Comparison of ENCODE assay signal across 15 cellular contexts in genomic region chr15:47460775-47461174, GRCh38.
DNase-seq lines count a peak whose midpoint lies in the region; ATAC-seq and TF ChIP-seq lines count a peak whose summit lies in the region.
"Had no signal": no experiment of that assay in that cellular context is flagged by ENCODE, and none has a peak within 500 bp of the region (broad histone marks: within the 10 kb centered on the region; RNA-seq: fewer than 3 reads in every experiment).

No MANE protein-coding gene starts in this region.

- H3K9me3 Mint-ChIP-seq in endothelial cell (ENCODE audit: unreplicated experiment): no peaks in the 10 kb centered on the region
- H3K9me3 Mint-ChIP-seq in nephron progenitor cell: no peaks in the 10 kb centered on the region
- H3K9me3 Mint-ChIP-seq: activated naive CD8-positive, alpha-beta T cell treated with anti-CD3 and anti-CD28 coated beads for 36 hours; T-helper 2 cell treated with Interferon-gamma antibody and Interleukin-4, amounts not matched to agents 5 μg/mL and 100 μg/mL, for 36 hours had no signal

- H3K27me3 ChIP-seq in HL-60 (ENCODE audit: insufficient read depth, poor library complexity, severe bottlenecking): no peaks in the 10 kb centered on the region

- no peaks in the 10 kb centered on the region for H3K27me3 Mint-ChIP-seq in endothelial cell (ENCODE audit: unreplicated experiment)
- peaks cover 2% of the 10 kb centered on the region for H3K27me3 Mint-ChIP-seq in nephron progenitor cell (ENCODE audit: low read depth, poor library complexity)
- H3K27me3 Mint-ChIP-seq: activated CD4-positive, alpha-beta T cell treated with anti-CD3 and anti-CD28 coated beads for 36 hours; activated naive CD8-positive, alpha-beta T cell treated with anti-CD3 and anti-CD28 coated beads for 36 hours had no signal

- DNase-seq in HL-60 (ENCODE audit: low read depth in 1 of 2, low spot score in 1 of 2) (peak; percentile 71 to 74), NCI-H2171 (lab: John Stamatoyannopoulos, UW) (peak; percentile 38), endothelial cell (ENCODE audit: low spot score) (no peak), nephron progenitor cell (no peak), OCI-M2 (lab: John Stamatoyannopoulos, UW; ENCODE audit: unreplicated experiment) (no peak), SHP77 (lab: John Stamatoyannopoulos, UW) (no peak)
- DNase-seq: activated CD4-positive, alpha-beta T cell treated with anti-CD3 and anti-CD28 coated beads for 36 hours; activated naive CD8-positive, alpha-beta T cell treated with anti-CD3 and anti-CD28 coated beads for 36 hours; DMS79; left ventricle myocardium superior; NCI-H1694; NCI-H510A treated with DMSO at 0.1 percent for 48 hours had no signal

- H3K4me1 Mint-ChIP-seq in endothelial cell (ENCODE audit: unreplicated experiment) (peaks cover 13% of the 10 kb centered on the region), nephron progenitor cell (peaks cover 7% of the 10 kb centered on the region)
- H3K4me1 Mint-ChIP-seq: activated CD4-positive, alpha-beta T cell treated with anti-CD3 and anti-CD28 coated beads for 36 hours; activated naive CD8-positive, alpha-beta T cell treated with anti-CD3 and anti-CD28 coated beads for 36 hours had no signal

- no peak for ATAC-seq in HG03175 (IDR thresholded peaks at IDR 0.05; ENCODE audit: unreplicated experiment)
- ATAC-seq: activated CD4-positive, alpha-beta T cell treated with anti-CD3 and anti-CD28 coated beads for 36 hours; left ventricle myocardium superior had no signal

- peak overlapping the region; percentile 19 for H3K27ac Mint-ChIP-seq in endothelial cell (ENCODE audit: unreplicated experiment)
- peak overlapping the region; percentile 1 for H3K27ac Mint-ChIP-seq in nephron progenitor cell
- H3K27ac Mint-ChIP-seq: activated CD4-positive, alpha-beta T cell treated with anti-CD3 and anti-CD28 coated beads for 36 hours; activated naive CD8-positive, alpha-beta T cell treated with anti-CD3 and anti-CD28 coated beads for 36 hours; T-helper 2 cell treated with Interferon-gamma antibody and Interleukin-4, amounts not matched to agents 5 μg/mL and 100 μg/mL, for 36 hours had no signal

- H3K4me3 Mint-ChIP-seq in endothelial cell (ENCODE audit: unreplicated experiment) (peak overlapping the region; percentile 2), nephron progenitor cell (no peak overlapping the region)
- H3K4me3 Mint-ChIP-seq: activated CD4-positive, alpha-beta T cell treated with anti-CD3 and anti-CD28 coated beads for 36 hours; activated naive CD8-positive, alpha-beta T cell treated with anti-CD3 and anti-CD28 coated beads for 36 hours; T-helper 2 cell treated with Interferon-gamma antibody and Interleukin-4, amounts not matched to agents 5 μg/mL and 100 μg/mL, for 36 hours had no signal

- no peak for TF ChIP-seq CTCF in HL-60 (IDR thresholded peaks at IDR 0.05; ENCODE audit: insufficient read depth, low read length)
- TF ChIP-seq CTCF in endothelial cell (IDR thresholded peaks at IDR 0.05; ENCODE audit: unreplicated experiment): no peak
- no peak for TF ChIP-seq CTCF in nephron progenitor cell (IDR thresholded peaks at IDR 0.05)

- no peaks in the 10 kb centered on the region for H3K36me3 Mint-ChIP-seq in endothelial cell (ENCODE audit: low read depth, unreplicated experiment)
- H3K36me3 Mint-ChIP-seq in nephron progenitor cell (ENCODE audit: low read depth): no peaks in the 10 kb centered on the region
- H3K36me3 Mint-ChIP-seq: activated naive CD8-positive, alpha-beta T cell treated with anti-CD3 and anti-CD28 coated beads for 36 hours had no signal

- H3K4me3 ChIP-seq in HL-60 (replicated peaks; ENCODE audit: insufficient read depth, low read length): no peak overlapping the region

- no peak overlapping the region for H3K27ac ChIP-seq in HL-60 (replicated peaks)
- H3K27ac ChIP-seq: KMS-11 had no signal

Comparison
In these comparisons a context has a peak if more than half of its experiments do, and no peak if none do; other contexts are left out.
1. DNase-seq: peak in HL-60 (2 of 2) and NCI-H2171 (single experiment); none in endothelial cell (single experiment), nephron progenitor cell (single experiment), OCI-M2 (single experiment) and SHP77 (0 of 2).